ENCODE assay signal across 10 cellular contexts in the genomic region with DNA sequence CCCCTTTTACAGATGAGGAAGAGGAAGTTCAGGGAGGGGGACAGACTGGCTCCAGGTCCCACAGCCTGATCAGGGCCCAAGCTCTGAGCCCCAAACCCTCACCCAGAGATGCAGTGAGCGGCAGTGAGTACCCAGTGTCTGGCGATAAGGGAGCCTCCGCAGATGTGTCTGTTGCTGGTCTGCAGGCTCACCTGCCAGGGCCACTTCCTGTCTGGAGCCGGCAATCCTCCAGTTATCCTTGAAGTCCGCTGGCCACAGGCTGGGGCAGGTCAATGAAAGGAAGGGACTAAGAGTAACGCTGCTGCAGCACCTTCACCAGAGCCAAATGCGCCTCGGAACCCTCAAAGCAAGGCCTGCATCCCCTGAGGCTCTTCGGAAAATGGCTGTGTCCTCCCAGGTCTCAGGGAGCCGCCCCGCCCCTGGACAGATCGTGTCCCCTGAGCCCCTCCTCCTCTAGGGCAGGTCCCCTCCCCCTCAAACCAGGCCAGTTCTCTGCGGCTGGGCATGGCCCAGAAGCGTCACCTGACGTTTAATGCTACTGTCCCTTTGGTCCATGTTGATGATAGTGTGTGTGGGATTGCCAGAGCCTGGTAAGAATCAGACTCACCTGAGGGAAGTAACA. TPM values are rescaled to one million over a fixed set of nuclear protein-coding genes. Genes with fewer than 3 reads are reported as not detected.
DNase-seq lines count a peak whose midpoint lies in the region; ATAC-seq and TF ChIP-seq lines count a peak whose summit lies in the region.
"Had no signal": no experiment of that assay in that cellular context is flagged by ENCODE, and none has a peak within 500 bp of the region (broad histone marks: within the 10 kb centered on the region; RNA-seq: fewer than 3 reads in every experiment).

No MANE protein-coding gene starts in this region.

- H3K27me3 ChIP-seq in H7 (ENCODE audit: control insufficient read depth, insufficient read depth, low read length) = peaks cover 18% of the 10 kb centered on the region; the same call in 1 of the 2 replicates

- DNase-seq in H7 (peak; percentile 87), astrocyte of the cerebellum (ENCODE audit: low read depth) (no peak), islet precursor cell (peak; percentile 88), LoVo (ENCODE audit: low spot score) (no peak), GM19238 (ENCODE audit: insufficient read length, low spot score) (no peak), dermis blood vessel endothelial cell (no peak)

- H3K36me3 ChIP-seq in H7 (replicated peaks; ENCODE audit: control insufficient read depth, insufficient read depth, low read length) = no peaks in the 10 kb centered on the region

- no peak overlapping the region for H3K27ac ChIP-seq in skin epidermis

- ATAC-seq in GM21515 (IDR thresholded peaks at IDR 0.05; ENCODE audit: unreplicated experiment) = no peak

- H3K4me3 ChIP-seq in H7 (ENCODE audit: insufficient read depth, low read depth, low read length) = peak overlapping the region; percentile 70
- peak overlapping the region; percentile 24 for H3K4me3 ChIP-seq in astrocyte of the cerebellum (ENCODE audit: low read depth, low read length)
- H3K4me3 ChIP-seq in skin epidermis = peak overlapping the region in 6 of 7 experiments; percentile 12 to 38 (median 24)

- no peak for TF ChIP-seq CTCF in astrocyte of the cerebellum (IDR thresholded peaks at IDR 0.05; ENCODE audit: low read depth, low read length, missing control alignments)

- in situ Hi-C loops in astrocyte of the cerebellum (cut with HindIII; ENCODE audit: low sequenced_read_pairs) = no loop called here

RNA-seq across cellular contexts. Expression of a gene that starts 51.5 kb away (rescaled TPM):
- total RNA-seq in H7 (2014; rRNA removed; shearing (Covaris generic)) = 3.0 and 4.1 TPM in 2 replicates
- 0.14 TPM in 1 of 2 replicates, not detected in the other for total RNA-seq in dermis blood vessel endothelial cell
- total RNA-seq: activated naive CD4-positive, alpha-beta T cell treated with anti-CD3 and anti-CD28 coated beads, Interleukin-2, amount 50 U/mL, for 72 hours; LHCN-M2 had no signal

Comparison
In these comparisons a context has a peak if more than half of its experiments do, and no peak if none do; other contexts are left out.
1. DNase-seq: peak in H7 (single experiment) and islet precursor cell (single experiment); none in astrocyte of the cerebellum (single experiment), LoVo (single experiment), GM19238 (single experiment) and dermis blood vessel endothelial cell (single experiment).
2. Peak in every context shown above with its lines, with median percentiles within 50 percentile points of each other: H3K4me3 ChIP-seq.